In the genomic region with DNA sequence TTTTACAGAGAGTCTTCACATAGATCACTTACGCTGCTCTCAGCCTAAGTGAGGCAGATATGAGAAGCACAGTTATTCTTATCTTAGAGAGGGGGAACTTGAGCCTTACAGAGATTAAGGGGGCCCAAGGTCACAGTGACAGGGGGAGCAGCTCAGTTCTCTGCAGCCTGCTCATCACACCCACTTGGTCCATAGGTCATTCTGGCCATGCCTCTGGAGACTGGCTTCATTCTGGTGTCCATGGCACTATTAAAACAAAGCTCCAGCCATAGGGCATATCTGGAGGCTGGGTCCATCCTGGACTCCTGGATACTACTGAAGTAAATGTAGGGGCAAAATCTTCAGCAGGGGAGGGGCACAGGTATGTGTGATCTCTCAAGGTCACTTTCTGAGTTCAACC, we compare ENCODE assay signal across 30 cellular contexts. TPM values are rescaled to one million over a fixed set of nuclear protein-coding genes. Genes with fewer than 3 reads are reported as not detected.
"Had no signal": no experiment of that assay in that cellular context is flagged by ENCODE, and none has a peak within 500 bp of the region (broad histone marks: within the 10 kb centered on the region; RNA-seq: fewer than 3 reads in every experiment).

No MANE protein-coding gene starts in this region.

- H3K4me3 ChIP-seq: neural progenitor cell, ovary, psoas muscle, skin epidermis, stomach, thoracic aorta, thyroid gland, tibial nerve, upper lobe of right lung, uterus had no signal

- H3K27me3 ChIP-seq: neural progenitor cell, ovary, thyroid gland, tibial nerve, upper lobe of right lung, uterus had no signal

- H2AFZ ChIP-seq: neural progenitor cell, parathyroid adenoma had no signal

- H3K36me3 ChIP-seq: neural progenitor cell, ovary, stomach, thoracic aorta, thyroid gland, tibial nerve, upper lobe of right lung, uterus had no signal

- H3K79me2 ChIP-seq: parathyroid adenoma had no signal

- H3K9me3 ChIP-seq: ovary, psoas muscle, stomach, thoracic aorta, thyroid gland, upper lobe of right lung, uterus had no signal

- H3K4me1 ChIP-seq: neural progenitor cell, parathyroid adenoma, psoas muscle, stomach, thyroid gland, tibial nerve, upper lobe of right lung, uterus had no signal

- H3K9ac ChIP-seq: neural progenitor cell, parathyroid adenoma had no signal

- DNase-seq: naive thymus-derived CD4-positive, alpha-beta T cell; natural killer cell; occipital lobe; ovary; posterior cingulate gyrus; psoas muscle; right cardiac atrium; stimulated activated CD4-positive, alpha-beta T cell treated with anti-CD3 and anti-CD28 coated beads, Interleukin-15, amount 100 ng/mL, for 24 hours; stimulated activated CD4-positive, alpha-beta T cell treated with anti-CD3 and anti-CD28 coated beads, Interleukin-2, amount 100 ng/mL, for 24 hours; stimulated activated CD4-positive, alpha-beta T cell treated with anti-CD3 and anti-CD28 coated beads, Interleukin-2, amount 100 ng/mL, for 48 hours; stimulated activated CD4-positive, alpha-beta T cell treated with anti-CD3 and anti-CD28 coated beads, Interleukin-4, amount 100 ng/mL, for 24 hours; stimulated activated naive B cell treated with anti-CD40 and anti-IgM and Interleukin-4, amounts not matched to agents 10 μg/mL and 1 μg/mL and 100 μg/mL, for 72 hours; stimulated activated naive CD4-positive, alpha-beta T cell treated with Interleukin-2 at 50 U/mL for 16 hours; stomach; thyroid gland; trophoblast cell; upper lobe of right lung; uterus had no signal

- H3K27ac ChIP-seq: neural progenitor cell, ovary, parathyroid adenoma, psoas muscle, skin epidermis, stomach, thoracic aorta, thyroid gland, tibial nerve, upper lobe of right lung, uterus had no signal

- H3K4me2 ChIP-seq: neural progenitor cell had no signal

- ATAC-seq: naive thymus-derived CD4-positive, alpha-beta T cell; natural killer cell; psoas muscle; right cardiac atrium; sciatic nerve; stimulated activated effector memory CD8-positive, alpha-beta T cell treated with anti-CD3 and anti-CD28 coated beads, Interleukin-12 subunit alpha, Interleukin-12 subunit beta, amount 100 ng/mL, for 72 hours; stimulated activated naive B cell treated with anti-CD40 and anti-IgM and Interleukin-4, amounts not matched to agents 10 μg/mL and 1 μg/mL and 100 μg/mL, for 72 hours; upper lobe of right lung had no signal

RNA-seq across cellular contexts. Expression of gene SLC5A4, which starts 5.9 kb away (rescaled TPM):
- total RNA-seq: naive thymus-derived CD4-positive, alpha-beta T cell; natural killer cell; occipital lobe; osteoblast; progenitor cell of endocrine pancreas; renal cortical epithelial cell had no signal
- polyA plus RNA-seq: naive thymus-derived CD4-positive, alpha-beta T cell; neural cell; stomach had no signal

RNA-seq across cellular contexts. Expression of gene RFPL2, which starts 44.4 kb away (rescaled TPM):
- total RNA-seq: osteoblast, ovary, psoas muscle, right cardiac atrium, sciatic nerve, stomach, thoracic aorta, thyroid gland, tibial nerve, upper lobe of right lung, urinary bladder, uterus had no signal
- polyA plus RNA-seq: ovary, psoas muscle, right cardiac atrium, stomach, urinary bladder had no signal
